ENCODE assay signal across 1 cellular context in the genomic region with DNA sequence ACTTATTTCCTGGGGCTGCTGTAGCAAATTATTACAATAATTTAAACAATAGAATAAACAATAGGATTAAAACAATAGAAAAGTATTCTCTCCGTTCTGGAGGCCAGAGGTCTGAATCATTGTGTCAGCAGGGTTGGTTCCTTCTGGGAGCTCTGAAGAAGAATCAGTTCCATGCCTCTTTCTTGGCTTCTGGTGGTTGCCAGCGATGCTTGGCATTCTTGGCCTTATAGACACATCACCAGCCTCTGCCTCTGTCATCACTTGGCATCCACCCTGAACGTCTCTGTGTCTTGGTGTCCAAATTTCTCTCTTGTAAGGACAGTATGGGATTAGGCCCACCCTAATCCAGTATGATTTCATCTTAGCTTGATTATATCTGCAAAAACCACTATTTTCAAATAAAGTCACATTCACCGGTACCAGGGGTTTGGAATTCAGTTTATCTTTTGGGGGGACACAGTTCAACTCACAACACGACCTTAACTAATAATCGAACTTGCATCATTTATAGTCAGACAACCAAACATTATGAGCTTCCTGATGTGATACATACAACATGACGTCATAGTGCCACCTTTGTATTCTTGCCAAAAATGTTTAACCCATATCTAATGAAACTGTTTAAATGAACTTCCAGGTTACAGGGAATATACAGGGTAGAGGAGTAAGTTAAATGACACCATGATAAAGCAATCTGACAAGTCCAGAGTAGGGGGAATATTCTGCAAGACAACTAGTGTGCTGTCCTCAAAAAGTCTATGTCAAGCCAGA.
TF ChIP-seq lines count a peak whose summit lies in the region.

No MANE protein-coding gene starts in this region.

TF ChIP-seq in A549, 52 proteins besides CTCF, POLR2A, EP300 and RAD21:
- no peak for TF ChIP-seq ZC3H11A (IDR thresholded peaks at IDR 0.05)
- TF ChIP-seq ZSCAN20 (CRISPR knock-in tag; IDR thresholded peaks at IDR 0.05) = no peak
- no peak for TF ChIP-seq MAFK (IDR thresholded peaks at IDR 0.05; ENCODE audit: partially characterized antibody)
- TF ChIP-seq, protein P1, sequence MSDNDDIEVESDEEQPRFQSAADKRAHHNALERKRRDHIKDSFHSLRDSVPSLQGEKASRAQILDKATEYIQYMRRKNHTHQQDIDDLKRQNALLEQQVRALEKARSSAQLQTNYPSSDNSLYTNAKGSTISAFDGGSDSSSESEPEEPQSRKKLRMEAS (IDR thresholded peaks at IDR 0.05) = no peak
- TF ChIP-seq, protein P2, sequence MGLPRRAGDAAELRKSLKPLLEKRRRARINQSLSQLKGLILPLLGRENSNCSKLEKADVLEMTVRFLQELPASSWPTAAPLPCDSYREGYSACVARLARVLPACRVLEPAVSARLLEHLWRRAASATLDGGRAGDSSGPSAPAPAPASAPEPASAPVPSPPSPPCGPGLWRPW (IDR thresholded peaks at IDR 0.05) = no peak
- TF ChIP-seq FOSL2 (IDR thresholded peaks at IDR 0.05) = no peak
- TF ChIP-seq FOSL2 (CRISPR knock-in tag; IDR thresholded peaks at IDR 0.05) = peak; percentile 31; the same call in 1 of the 2 replicates
